35 cellular contexts compared by ENCODE assay signal in the genomic region with DNA sequence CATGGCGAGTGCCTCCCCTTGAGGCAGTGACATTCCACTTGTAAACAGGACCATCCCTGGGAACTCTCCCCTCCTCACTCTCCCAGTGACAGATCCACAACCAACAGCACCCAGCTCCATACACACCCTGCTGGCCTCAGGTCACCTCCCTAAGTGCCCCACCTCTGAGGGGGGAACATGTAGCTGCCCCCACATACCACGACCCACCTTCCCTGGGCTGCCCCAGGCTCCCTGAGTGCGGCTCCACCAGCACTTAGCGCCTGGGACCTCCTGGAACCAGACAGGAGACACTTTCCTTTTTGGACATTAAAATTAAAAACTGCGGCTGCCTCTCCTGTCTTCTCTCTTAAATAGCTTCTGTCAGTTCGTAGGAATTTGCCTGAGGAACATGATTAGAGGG.
"Had no signal": no experiment of that assay in that cellular context is flagged by ENCODE, and none has a peak within 500 bp of the region (broad histone marks: within the 10 kb centered on the region; RNA-seq: fewer than 3 reads in every experiment).

No MANE protein-coding gene starts in this region.

- H3K4me1 ChIP-seq: body of pancreas, breast epithelium had no signal

- H3K4me1 Mint-ChIP-seq: activated B cell treated with CpG ODN at 0.5 μM for 24 hours; activated CD4-positive, alpha-beta T cell treated with anti-CD3 and anti-CD28 coated beads, Interleukin-2, amount 10 ng/mL, durations not matched to agents 24 days and 14 days; activated naive CD8-positive, alpha-beta T cell treated with anti-CD3 and anti-CD28 coated beads for 36 hours; activated T-helper 17 cell treated with anti-CD3 and anti-CD28 coated beads, Interleukin-2, amount 50 U/mL, for 72 hours had no signal

- H3K27me3 Mint-ChIP-seq: activated B cell treated with CpG ODN at 0.5 μM for 24 hours; activated CD4-positive, alpha-beta memory T cell treated with anti-CD3 and anti-CD28 coated beads for 36 hours; activated CD8-positive, alpha-beta T cell treated with anti-CD3 and anti-CD28 coated beads for 36 hours; activated naive CD8-positive, alpha-beta T cell treated with anti-CD3 and anti-CD28 coated beads for 36 hours had no signal

- DNase-seq: activated B cell treated with CpG ODN at 0.5 μM for 24 hours; activated CD4-positive, alpha-beta memory T cell treated with anti-CD3 and anti-CD28 coated beads for 36 hours; activated CD4-positive, alpha-beta T cell treated with anti-CD3 and anti-CD28 coated beads for 4 hours; activated CD4-positive, alpha-beta T cell treated with anti-CD3 and anti-CD28 coated beads, Interleukin-2, amount 10 ng/mL, durations not matched to agents 24 days and 14 days; activated CD4-positive, alpha-beta T cell treated with anti-CD3 and anti-CD28 coated beads, Interleukin-2, amount 50 U/mL, for 1 hour; activated CD4-positive, alpha-beta T cell treated with anti-CD3 and anti-CD28 coated beads, Interleukin-2, amount 50 U/mL, for 4 hours; activated CD4-positive, CD25-positive, alpha-beta regulatory T cell treated with anti-CD3 and anti-CD28 coated beads, Interleukin-2, amount 50 U/mL, for 72 hours; activated CD8-positive, alpha-beta memory T cell treated with anti-CD3 and anti-CD28 coated beads, Interleukin-2, amount 50 U/mL, for 4 hours; activated CD8-positive, alpha-beta T cell treated with anti-CD3 and anti-CD28 coated beads for 36 hours; activated effector memory CD4-positive, alpha-beta T cell treated with anti-CD3 and anti-CD28 coated beads, Interleukin-2, amount 50 U/mL, for 16 hours; activated gamma-delta T cell treated with Interleukin-2 at 50 U/mL for 16 hours; activated naive CD4-positive, alpha-beta T cell; activated naive CD4-positive, alpha-beta T cell treated with anti-CD3 and anti-CD28 coated beads for 36 hours; activated naive CD4-positive, alpha-beta T cell treated with anti-CD3 and anti-CD28 coated beads, Interleukin-2, amount 50 U/mL, for 16 hours; activated naive CD8-positive, alpha-beta T cell treated with anti-CD3 and anti-CD28 coated beads for 36 hours; activated T-cell treated with anti-CD3 and anti-CD28 coated beads for 4 hours; activated T-cell treated with anti-CD3 and anti-CD28 coated beads, Interleukin-2, amount 50 U/mL, for 1 hour; activated T-cell treated with anti-CD3 and anti-CD28 coated beads, Interleukin-2, amount 50 U/mL, for 4 hours; activated T-cell treated with anti-CD3 and anti-CD28 coated beads, Interleukin-2, amount 50 U/mL, for 72 hours; adrenal gland; amniotic stem cell; aorta; body of pancreas; brain microvascular endothelial cell; SW 1271; T-helper 1 cell; T-helper 2 cell; T-helper 9 cell had no signal

- H3K27ac ChIP-seq: adrenal gland, body of pancreas, brain microvascular endothelial cell, breast epithelium, VCaP had no signal

- H3K36me3 ChIP-seq: adrenal gland, brain microvascular endothelial cell, breast epithelium had no signal

- H3K36me3 Mint-ChIP-seq: activated CD4-positive, alpha-beta memory T cell treated with anti-CD3 and anti-CD28 coated beads for 36 hours; activated naive CD4-positive, alpha-beta T cell treated with anti-CD3 and anti-CD28 coated beads, Interleukin-2, amount 50 U/mL, for 72 hours; activated naive CD8-positive, alpha-beta T cell treated with anti-CD3 and anti-CD28 coated beads for 36 hours had no signal

- H3K27ac Mint-ChIP-seq: activated B cell treated with CpG ODN at 0.5 μM for 24 hours; activated CD4-positive, alpha-beta memory T cell treated with anti-CD3 and anti-CD28 coated beads for 36 hours; activated CD4-positive, alpha-beta T cell treated with anti-CD3 and anti-CD28 coated beads, Interleukin-2, amount 10 ng/mL, durations not matched to agents 24 days and 14 days; activated CD8-positive, alpha-beta T cell treated with anti-CD3 and anti-CD28 coated beads for 36 hours; activated naive CD4-positive, alpha-beta T cell treated with anti-CD3 and anti-CD28 coated beads for 36 hours; activated naive CD4-positive, alpha-beta T cell treated with anti-CD3 and anti-CD28 coated beads, Interleukin-2, amount 50 U/mL, for 72 hours; activated naive CD8-positive, alpha-beta T cell treated with anti-CD3 and anti-CD28 coated beads for 36 hours; activated T-cell treated with anti-CD3 and anti-CD28 coated beads, Interleukin-2, amount 50 U/mL, for 72 hours; activated T-helper 1 cell treated with anti-CD3 and anti-CD28 coated beads, Interleukin-12 subunit alpha, Interleukin-12 subunit beta, Interleukin-2, Interleukin-4 antibody, amounts not matched to agents 30 ng/mL and 10 ng/mL and 1 ng/mL, durations not matched to agents 14 hours and 24 hours and 36 hours; activated T-helper 17 cell treated with anti-CD3 and anti-CD28 coated beads, Interleukin-2, amount 50 U/mL, for 72 hours; T-helper 1 cell treated with Interleukin-12 subunit alpha and Interleukin-12 subunit beta and Interleukin-4 antibody, amounts not matched to agents 30 μg/mL and 1 μg/mL, for 36 hours; T-helper 2 cell treated with Interferon-gamma antibody and Interleukin-4, amounts not matched to agents 5 μg/mL and 100 μg/mL, for 36 hours had no signal

- H3K27me3 ChIP-seq: adrenal gland, body of pancreas, brain microvascular endothelial cell, breast epithelium had no signal

- ATAC-seq: activated CD8-positive, alpha-beta T cell treated with anti-CD3 and anti-CD28 coated beads for 36 hours; activated naive CD4-positive, alpha-beta T cell treated with anti-CD3 and anti-CD28 coated beads, Interleukin-2, amount 50 U/mL, for 72 hours; activated T-cell treated with anti-CD3 and anti-CD28 coated beads, Interleukin-2, amount 50 U/mL, for 4 hours; activated T-cell treated with anti-CD3 and anti-CD28 coated beads, Interleukin-2, amount 50 U/mL, for 72 hours; activated T-helper 17 cell treated with anti-CD3 and anti-CD28 coated beads, Interleukin-2, amount 50 U/mL, for 72 hours; body of pancreas had no signal

- H3K4me3 Mint-ChIP-seq: activated B cell treated with CpG ODN at 0.5 μM for 24 hours; activated CD4-positive, alpha-beta memory T cell treated with anti-CD3 and anti-CD28 coated beads for 36 hours; activated CD4-positive, alpha-beta T cell treated with anti-CD3 and anti-CD28 coated beads, Interleukin-2, amount 10 ng/mL, durations not matched to agents 24 days and 14 days; activated CD8-positive, alpha-beta T cell treated with anti-CD3 and anti-CD28 coated beads for 36 hours; activated naive CD4-positive, alpha-beta T cell treated with anti-CD3 and anti-CD28 coated beads for 36 hours; activated naive CD8-positive, alpha-beta T cell treated with anti-CD3 and anti-CD28 coated beads for 36 hours; activated T-cell treated with anti-CD3 and anti-CD28 coated beads, Interleukin-2, amount 50 U/mL, for 4 hours; activated T-cell treated with anti-CD3 and anti-CD28 coated beads, Interleukin-2, amount 50 U/mL, for 72 hours; activated T-helper 1 cell treated with anti-CD3 and anti-CD28 coated beads, Interleukin-12 subunit alpha, Interleukin-12 subunit beta, Interleukin-2, Interleukin-4 antibody, amounts not matched to agents 30 ng/mL and 10 ng/mL and 1 ng/mL, durations not matched to agents 14 hours and 24 hours and 36 hours; activated T-helper 17 cell treated with anti-CD3 and anti-CD28 coated beads, Interleukin-2, amount 50 U/mL, for 72 hours; T-helper 1 cell treated with Interleukin-12 subunit alpha and Interleukin-12 subunit beta and Interleukin-4 antibody, amounts not matched to agents 30 μg/mL and 1 μg/mL, for 36 hours; T-helper 2 cell treated with Interferon-gamma antibody and Interleukin-4, amounts not matched to agents 5 μg/mL and 100 μg/mL, for 36 hours had no signal

- H3K4me3 ChIP-seq: adrenal gland, body of pancreas, breast epithelium had no signal

- H3K9me3 ChIP-seq: adrenal gland, body of pancreas, breast epithelium had no signal

- H3K9me3 Mint-ChIP-seq: activated B cell treated with CpG ODN at 0.5 μM for 24 hours; activated CD4-positive, alpha-beta memory T cell treated with anti-CD3 and anti-CD28 coated beads for 36 hours; activated CD8-positive, alpha-beta T cell treated with anti-CD3 and anti-CD28 coated beads for 36 hours; activated naive CD4-positive, alpha-beta T cell treated with anti-CD3 and anti-CD28 coated beads for 36 hours; activated naive CD8-positive, alpha-beta T cell treated with anti-CD3 and anti-CD28 coated beads for 36 hours; activated T-cell treated with anti-CD3 and anti-CD28 coated beads, Interleukin-2, amount 50 U/mL, for 4 hours; activated T-helper 1 cell treated with anti-CD3 and anti-CD28 coated beads, Interleukin-12 subunit alpha, Interleukin-12 subunit beta, Interleukin-2, Interleukin-4 antibody, amounts not matched to agents 30 ng/mL and 10 ng/mL and 1 ng/mL, durations not matched to agents 14 hours and 24 hours and 36 hours; T-helper 1 cell treated with Interleukin-12 subunit alpha and Interleukin-12 subunit beta and Interleukin-4 antibody, amounts not matched to agents 30 μg/mL and 1 μg/mL, for 36 hours had no signal
